In genomic region chr7:123747089-123747488, GRCh38 we compare ENCODE assay signal across 8 cellular contexts. TPM values are rescaled to one million over a fixed set of nuclear protein-coding genes. Genes with fewer than 3 reads are reported as not detected.
DNase-seq lines count a peak whose midpoint lies in the region; ATAC-seq, FAIRE-seq and TF ChIP-seq lines count a peak whose summit lies in the region.

No MANE protein-coding gene starts in this region.

- H3K36me3 Mint-ChIP-seq in activated T-cell treated with anti-CD3 and anti-CD28 coated beads, Interleukin-2, amount 50 U/mL, for 72 hours (ENCODE audit: insufficient read depth in 2 of 2), result peaks cover 13 to 14% of the 10 kb centered on the region in 2 donors
- H3K36me3 Mint-ChIP-seq in activated T-helper 2 cell treated with anti-CD3 and anti-CD28 coated beads, Interferon-gamma antibody, Interleukin-2, Interleukin-4, amounts not matched to agents 10 μg/mL and 5 μg/mL and 100 μg/mL, durations not matched to agents 14 hours and 24 hours and 36 hours (ENCODE audit: low read depth), result peaks cover 22% of the 10 kb centered on the region

- H3K4me2 ChIP-seq in HepG2 (ENCODE audit: low read depth, low read length), result peak overlapping the region; percentile 88

- no peaks in the 10 kb centered on the region for H3K9me3 Mint-ChIP-seq in activated T-cell treated with anti-CD3 and anti-CD28 coated beads, Interleukin-2, amount 50 U/mL, for 72 hours
- no peaks in the 10 kb centered on the region for H3K9me3 Mint-ChIP-seq in activated T-helper 2 cell treated with anti-CD3 and anti-CD28 coated beads, Interferon-gamma antibody, Interleukin-2, Interleukin-4, amounts not matched to agents 10 μg/mL and 5 μg/mL and 100 μg/mL, durations not matched to agents 14 hours and 24 hours and 36 hours

- H4K20me1 ChIP-seq in HepG2 (ENCODE audit: insufficient read depth, low read length), result peaks cover 37% of the 10 kb centered on the region

- BruUV-seq in HepG2 (replicated peaks; lab: Mats Ljungman, UMichigan), result TSS peak; percentile 48

- peaks cover 59% of the 10 kb centered on the region for H3K4me1 ChIP-seq in HepG2 (ENCODE audit: insufficient read depth, low read length)
- H3K4me1 ChIP-seq in tibial nerve, result peaks cover 0 to 79% (median 52%) of the 10 kb centered on the region in 4 donors

- POLR2A ChIA-PET in HepG2 (lab: Yijun Ruan, JAX), result interaction anchor here (2.7 to 5.7 kb wide), 2 partner anchors 9 to 22 kb away, joined by 25 to 46 read pairs; no protein-coding TSS in a partner anchor

- H3K4me3 ChIP-seq in HepG2 (replicated peaks in 1 of 3; ENCODE audit: insufficient read depth in 1 of 3, low read depth in 2 of 3, low read length in 3 of 3) (peak overlapping the region; percentile 94 to 99 (median 97)), tibial nerve (peak overlapping the region; percentile 72 to 96 (median 87))

- ATAC-seq in activated T-cell treated with anti-CD3 and anti-CD28 coated beads, Interleukin-2, amount 50 U/mL, for 72 hours (replicated peaks in 1 of 2), result no peak
- ATAC-seq in HepG2 (no peak), GM18861 (IDR thresholded peaks at IDR 0.05; ENCODE audit: unreplicated experiment) (no peak)

- no peaks in the 10 kb centered on the region; a peak in 1 of 5 replicates for H3K27me3 ChIP-seq in HepG2 (ENCODE audit: control insufficient read depth in 1 of 2, insufficient read depth in 2 of 2, low read length in 2 of 2)
- no peaks in the 10 kb centered on the region for H3K27me3 ChIP-seq in tibial nerve

- H3K27ac Mint-ChIP-seq in activated T-cell treated with anti-CD3 and anti-CD28 coated beads, Interleukin-2, amount 50 U/mL, for 72 hours, result peak overlapping the region; percentile 98
- H3K27ac Mint-ChIP-seq in activated T-helper 2 cell treated with anti-CD3 and anti-CD28 coated beads, Interferon-gamma antibody, Interleukin-2, Interleukin-4, amounts not matched to agents 10 μg/mL and 5 μg/mL and 100 μg/mL, durations not matched to agents 14 hours and 24 hours and 36 hours, result peak overlapping the region; percentile 93

- no peak overlapping the region for H2AFZ ChIP-seq in HepG2 (ENCODE audit: low read length)

- CTCF ChIA-PET in HepG2 (lab: Yijun Ruan, JAX; ENCODE audit: low intra/inter-chr PET ratio, low total read pairs), result no interaction called here

- H3K4me1 Mint-ChIP-seq in activated T-cell treated with anti-CD3 and anti-CD28 coated beads, Interleukin-2, amount 50 U/mL, for 72 hours (ENCODE audit: low read depth), result peaks cover 68% of the 10 kb centered on the region
- peaks cover 63% of the 10 kb centered on the region for H3K4me1 Mint-ChIP-seq in activated T-helper 2 cell treated with anti-CD3 and anti-CD28 coated beads, Interferon-gamma antibody, Interleukin-2, Interleukin-4, amounts not matched to agents 10 μg/mL and 5 μg/mL and 100 μg/mL, durations not matched to agents 14 hours and 24 hours and 36 hours (ENCODE audit: low read depth)

- peaks cover 70% of the 10 kb centered on the region for H3K79me2 ChIP-seq in HepG2 (ENCODE audit: insufficient read depth, low read length)

- TF ChIP-seq CTCF in HepG2 (CRISPR knock-in tag; IDR thresholded peaks at IDR 0.05) (no peak), tibial nerve (IDR thresholded peaks at IDR 0.05) (no peak)

- TF ChIP-seq EP300 in HepG2 (IDR thresholded peaks at IDR 0.05; ENCODE audit: low read depth in 2 of 2, low read length in 2 of 2) (no peak), HepG2 (CRISPR knock-in tag; IDR thresholded peaks at IDR 0.05; ENCODE audit: borderline replicate concordance) (no peak), tibial nerve (IDR thresholded peaks at IDR 0.05) (no peak)

- FAIRE-seq in HepG2 (lab: Jason Lieb, UNC), result no peak

- TF ChIP-seq POLR2A in HepG2 (IDR thresholded peaks at IDR 0.05; ENCODE audit: insufficient read depth in 1 of 2, low read depth in 2 of 2, low read length in 2 of 2) (no peak), tibial nerve (IDR thresholded peaks at IDR 0.05) (no peak)

- 6% methylated on average over 4 of the region's 4 CpGs for WGBS in HepG2 (ENCODE audit: low lambda C conversion rate)
- 4 to 7% methylated on average over 4 of the region's 4 CpGs for WGBS in tibial nerve, 2 donors

- no peak for DNase-seq in activated T-cell treated with anti-CD3 and anti-CD28 coated beads, Interleukin-2, amount 50 U/mL, for 72 hours
- no peak for DNase-seq in activated T-cell treated with anti-CD3 and anti-CD28 coated beads, Interleukin-2, amount 50 U/mL, for 48 hours
- no peak for DNase-seq in activated T-helper 2 cell treated with anti-CD3 and anti-CD28 coated beads, Interferon-gamma antibody, Interleukin-2, Interleukin-4, amounts not matched to agents 10 μg/mL and 5 μg/mL and 100 μg/mL, durations not matched to agents 14 hours and 24 hours and 36 hours (ENCODE audit: low spot score)
- DNase-seq in HepG2 (ENCODE audit: low spot score) (no peak), tibial nerve (ENCODE audit: low spot score in 2 of 2) (no peak), GM03348 (ENCODE audit: low spot score) (no peak), AML-193 (lab: John Stamatoyannopoulos, UW) (no peak)

- H3K36me3 ChIP-seq in HepG2 (replicated peaks in 1 of 2; ENCODE audit: control insufficient read depth in 1 of 2, insufficient read depth in 2 of 2, low read length in 2 of 2) (no peaks in the 10 kb centered on the region), tibial nerve (no peaks in the 10 kb centered on the region)

- intact Hi-C loops in activated T-helper 2 cell treated with anti-CD3 and anti-CD28 coated beads, Interferon-gamma antibody, Interleukin-2, Interleukin-4, amounts not matched to agents 10 μg/mL and 5 μg/mL and 100 μg/mL, durations not matched to agents 14 hours and 24 hours and 36 hours (cut with micrococcal nuclease), result loop anchor here (1.0 to 10.0 kb wide), 3 partner anchors 52 to 215 kb away; partner anchors contain the start of gene IQUB
- intact Hi-C loops in HepG2 (cut with micrococcal nuclease; ENCODE audit: unreplicated experiment), result loop anchor here (1.0 to 10.0 kb wide), 4 partner anchors 9 to 192 kb away; partner anchors contain the start of gene NDUFA5

- no peaks in the 10 kb centered on the region for H3K27me3 Mint-ChIP-seq in activated T-cell treated with anti-CD3 and anti-CD28 coated beads, Interleukin-2, amount 50 U/mL, for 72 hours (ENCODE audit: low read depth)
- peaks cover 3% of the 10 kb centered on the region for H3K27me3 Mint-ChIP-seq in activated T-helper 2 cell treated with anti-CD3 and anti-CD28 coated beads, Interferon-gamma antibody, Interleukin-2, Interleukin-4, amounts not matched to agents 10 μg/mL and 5 μg/mL and 100 μg/mL, durations not matched to agents 14 hours and 24 hours and 36 hours (ENCODE audit: low read depth)

- TF ChIP-seq RAD21 in HepG2 (CRISPR knock-in tag; IDR thresholded peaks at IDR 0.05), result no peak

- in situ Hi-C loops in HepG2 (cut with HindIII; ENCODE audit: extremely low pct_ligation_motif_present, low pct_unique_long_range_greater_than_20kb), result no loop called here

- H3K9me3 ChIP-seq in HepG2 (ENCODE audit: low read length), result no peaks in the 10 kb centered on the region
- no peaks in the 10 kb centered on the region for H3K9me3 ChIP-seq in tibial nerve

- peak overlapping the region; percentile 98 for H3K9ac ChIP-seq in HepG2 (ENCODE audit: insufficient read depth, low read depth, low read length)

- peak overlapping the region; percentile 97 to 99 for H3K4me3 Mint-ChIP-seq in activated T-cell treated with anti-CD3 and anti-CD28 coated beads, Interleukin-2, amount 50 U/mL, for 72 hours
- H3K4me3 Mint-ChIP-seq in activated T-helper 2 cell treated with anti-CD3 and anti-CD28 coated beads, Interferon-gamma antibody, Interleukin-2, Interleukin-4, amounts not matched to agents 10 μg/mL and 5 μg/mL and 100 μg/mL, durations not matched to agents 14 hours and 24 hours and 36 hours (ENCODE audit: low read depth), result peak overlapping the region; percentile 97

- H3K27ac ChIP-seq in HepG2 (ENCODE audit: extremely low read length, insufficient read depth, low read length), result peak overlapping the region; percentile 97
- peak overlapping the region; percentile 93 to 99 (median 97) for H3K27ac ChIP-seq in tibial nerve

TF ChIP-seq in HepG2, 621 proteins besides CTCF, POLR2A, EP300 and RAD21 (continues in another document):
- TF ChIP-seq RFX3 (CRISPR knock-in tag; IDR thresholded peaks at IDR 0.05), result no peak
- no peak for TF ChIP-seq NR2F2 (IDR thresholded peaks at IDR 0.05; ENCODE audit: borderline replicate concordance, low read depth)
- no peak for TF ChIP-seq ZNF629 (CRISPR knock-in tag; conservative IDR thresholded peaks at IDR 0.05)
- TF ChIP-seq SIN3B (IDR thresholded peaks at IDR 0.05; ENCODE audit: low read length), result no peak
- TF ChIP-seq NCOR1 (IDR thresholded peaks at IDR 0.05; ENCODE audit: borderline replicate concordance, low read length), result 0 out of 2 replicates have a peak, but pooled peaks have one; percentile 17

RNA-seq across cellular contexts. Expression of gene WASL, which starts 1.7 kb away (rescaled TPM):
- 1 to 10 TPM; 7.2 to 8.7 TPM for total RNA-seq in activated T-cell treated with anti-CD3 and anti-CD28 coated beads, Interleukin-2, amount 50 U/mL, for 72 hours
- 6.0 and 6.6 TPM in 2 replicates for total RNA-seq in activated T-helper 2 cell treated with anti-CD3 and anti-CD28 coated beads, Interferon-gamma antibody, Interleukin-2, Interleukin-4, amounts not matched to agents 10 μg/mL and 5 μg/mL and 100 μg/mL, durations not matched to agents 14 hours and 24 hours and 36 hours
- total RNA-seq in HepG2 (2016; rRNA removed; fragmentation: Illumina TruSeq; extraction: Trizol), result 12.8 and 18.7 TPM in 2 replicates
- total RNA-seq in HepG2 (2016; cell fraction: cytosol; rRNA removed; fragmentation: Illumina TruSeq; extraction: Trizol; ENCODE audit: low read depth), result 3.0 and 3.2 TPM in 2 replicates
- total RNA-seq in HepG2 (2016; cell fraction: insoluble cytoplasmic fraction; rRNA removed; fragmentation: Illumina TruSeq; extraction: Trizol), result 13.0 and 16.0 TPM in 2 replicates
- total RNA-seq in HepG2 (2016; cell fraction: membrane; rRNA removed; fragmentation: Illumina TruSeq; extraction: Trizol), result 15.3 and 16.6 TPM in 2 replicates
- total RNA-seq in HepG2 (2016; cell fraction: nucleus; rRNA removed; fragmentation: Illumina TruSeq; extraction: Trizol), result 19.0 and 19.2 TPM in 2 replicates
- polyA plus RNA-seq in HepG2 (2011; rRNA removed), result 7.4 and 7.9 TPM in 2 replicates
- polyA plus RNA-seq in HepG2 (2011; cell fraction: cytosol; rRNA removed), result 3.5 and 5.6 TPM in 2 replicates
- polyA plus RNA-seq in HepG2 (2011; cell fraction: nucleus; rRNA removed), result 5.9 and 6.1 TPM in 2 replicates
- polyA plus RNA-seq in HepG2 (2012), result 16.9 and 18.9 TPM in 2 replicates
- 1.6 and 2.1 TPM in 2 replicates for polyA plus RNA-seq in HepG2 (2016; cell fraction: cytosol; fragmentation: Illumina TruSeq; extraction: Trizol; ENCODE audit: low read depth)
- polyA plus RNA-seq in HepG2 (2016; cell fraction: insoluble cytoplasmic fraction; fragmentation: Illumina TruSeq; extraction: Trizol; ENCODE audit: low read depth), result 22.0 and 25.2 TPM in 2 replicates
- 10.0 and 10.9 TPM in 2 replicates for polyA plus RNA-seq in HepG2 (2016; cell fraction: membrane; fragmentation: Illumina TruSeq; extraction: Trizol; ENCODE audit: low read depth)
- polyA plus RNA-seq in HepG2 (2016; cell fraction: nucleus; fragmentation: Illumina TruSeq; extraction: Trizol; ENCODE audit: insufficient read depth, low read depth), result 14.1 and 14.5 TPM in 2 replicates
- 5.6 and 8.7 TPM in 2 replicates for polyA minus RNA-seq in HepG2 (2011; rRNA and poly(A)+ RNA removed; ENCODE audit: low replicate concordance)
- polyA minus RNA-seq in HepG2 (2011; cell fraction: cytosol; rRNA and poly(A)+ RNA removed), result 6.8 and 9.4 TPM in 2 replicates
- 30.8 and 37.2 TPM in 2 replicates for polyA minus RNA-seq in HepG2 (2011; cell fraction: nucleus; rRNA and poly(A)+ RNA removed)
- 10 to 100 TPM; 32.6 to 40.0 (median 37.3) TPM for total RNA-seq in tibial nerve
